In genomic region chr17:27466748-27467375, GRCh38 we compare ENCODE assay signal across 8 cellular contexts. TPM values are rescaled to one million over a fixed set of nuclear protein-coding genes. Genes with fewer than 3 reads are reported as not detected.
DNase-seq lines count a peak whose midpoint lies in the region; ATAC-seq and TF ChIP-seq lines count a peak whose summit lies in the region.

No MANE protein-coding gene starts in this region.

- H3K27me3 Mint-ChIP-seq in activated naive CD4-positive, alpha-beta T cell treated with anti-CD3 and anti-CD28 coated beads for 36 hours (ENCODE audit: low read depth), result no peaks in the 10 kb centered on the region

- ATAC-seq in GM21447 (IDR thresholded peaks at IDR 0.05; ENCODE audit: unreplicated experiment), result peak; percentile 63

- H3K27me3 ChIP-seq in dorsolateral prefrontal cortex, result no peaks in the 10 kb centered on the region

- peaks cover 17% of the 10 kb centered on the region for H3K36me3 Mint-ChIP-seq in activated naive CD4-positive, alpha-beta T cell treated with anti-CD3 and anti-CD28 coated beads for 36 hours (ENCODE audit: low read depth)

- intact Hi-C loops in activated naive CD4-positive, alpha-beta T cell treated with anti-CD3 and anti-CD28 coated beads for 36 hours (cut with micrococcal nuclease), result loop anchor here (1.0 to 2.0 kb wide), 4 partner anchors 8 to 580 kb away; partner anchors contain the start of gene KSR1
- intact Hi-C loops in dorsolateral prefrontal cortex (cut with DNase I), result no loop called here

- peak; percentile 58 for DNase-seq in Daoy (ENCODE audit: low read depth)
- DNase-seq in KBM-7, result peak; percentile 74
- DNase-seq in activated naive CD4-positive, alpha-beta T cell treated with anti-CD3 and anti-CD28 coated beads for 36 hours, result peak; percentile 94
- peak; percentile 54 for DNase-seq in stimulated activated CD4-positive, alpha-beta T cell treated with anti-CD3 and anti-CD28 coated beads, Interleukin-2, amount 100 ng/mL, for 4 hours (ENCODE audit: low read depth)
- DNase-seq in HT-29 (ENCODE audit: low spot score), result no peak
- no peak for DNase-seq in KG1 (lab: John Stamatoyannopoulos, UW)
- no peak for DNase-seq in dorsolateral prefrontal cortex

- in situ Hi-C loops in KBM-7 (cut with MboI; ENCODE audit: low pct_unique_long_range_greater_than_20kb, low sequenced_read_pairs), result no loop called here

- peak overlapping the region; percentile 98 for H3K27ac Mint-ChIP-seq in activated naive CD4-positive, alpha-beta T cell treated with anti-CD3 and anti-CD28 coated beads for 36 hours

- H3K4me1 Mint-ChIP-seq in activated naive CD4-positive, alpha-beta T cell treated with anti-CD3 and anti-CD28 coated beads for 36 hours (ENCODE audit: low read depth), result peaks cover 88% of the 10 kb centered on the region

- TF ChIP-seq CTCF in dorsolateral prefrontal cortex (IDR thresholded peaks at IDR 0.05 in 54 of 56, conservative IDR thresholded peaks at IDR 0.05 in 2 of 56; ENCODE audit: low read depth in 1 of 56, partially characterized antibody in 56 of 56), result no peak

- H3K9me3 Mint-ChIP-seq in activated naive CD4-positive, alpha-beta T cell treated with anti-CD3 and anti-CD28 coated beads for 36 hours, result no peaks in the 10 kb centered on the region

- CTCF ChIA-PET in activated naive CD4-positive, alpha-beta T cell treated with anti-CD3 and anti-CD28 coated beads for 36 hours (lab: Charles Lee), result interaction anchor here (0.5 to 2.7 kb wide), 14 partner anchors 9 to 230 kb away, joined by 3 to 20 read pairs (median 4); partner anchors contain the start of gene KSR1

- peak overlapping the region in 6 of 59 donors; percentile 6 to 48 (median 15) for H3K27ac ChIP-seq in dorsolateral prefrontal cortex

- no peak overlapping the region for H3K4me3 ChIP-seq in dorsolateral prefrontal cortex

- peak overlapping the region; percentile 67 for H3K4me3 Mint-ChIP-seq in activated naive CD4-positive, alpha-beta T cell treated with anti-CD3 and anti-CD28 coated beads for 36 hours

RNA-seq across cellular contexts. Expression of gene KSR1, which starts 10.6 kb away (rescaled TPM):
- 55.3 and 59.5 TPM in 2 replicates for total RNA-seq in Daoy (2014; rRNA removed; shearing (Covaris generic))
- 100 to 1,000 TPM; 179 to 189 TPM for total RNA-seq in activated naive CD4-positive, alpha-beta T cell treated with anti-CD3 and anti-CD28 coated beads for 36 hours
- 4.5 and 7.8 TPM in 2 replicates for total RNA-seq in HT-29 (2014; rRNA removed; shearing (Covaris generic))
- total RNA-seq in dorsolateral prefrontal cortex, result 100 to 1,000 TPM in 3 of 120 experiments, 10 to 100 TPM in 117; 44.7 to 102 (median 69.9) TPM

Comparison
In these comparisons a context has a peak if more than half of its experiments do, and no peak if none do; other contexts are left out.
1. DNase-seq: peak in Daoy (single experiment), KBM-7 (single experiment), activated naive CD4-positive, alpha-beta T cell treated with anti-CD3 and anti-CD28 coated beads for 36 hours (single experiment) and stimulated activated CD4-positive, alpha-beta T cell treated with anti-CD3 and anti-CD28 coated beads, Interleukin-2, amount 100 ng/mL, for 4 hours (single experiment); none in HT-29 (single experiment), KG1 (single experiment) and dorsolateral prefrontal cortex (0 of 10).